In genomic region chr7:20651960-20652544, GRCh38 we compare ENCODE assay signal across 9 cellular contexts. TPM values are rescaled to one million over a fixed set of nuclear protein-coding genes. Genes with fewer than 3 reads are reported as not detected.
DNase-seq lines count a peak whose midpoint lies in the region; ATAC-seq, FAIRE-seq and TF ChIP-seq lines count a peak whose summit lies in the region.
"Had no signal": no experiment of that assay in that cellular context is flagged by ENCODE, and none has a peak within 500 bp of the region (broad histone marks: within the 10 kb centered on the region; RNA-seq: fewer than 3 reads in every experiment).

No MANE protein-coding gene starts in this region.

- H3K36me3 Mint-ChIP-seq in stimulated activated naive B cell treated with anti-CD40 and anti-IgM and Interleukin-4, amounts not matched to agents 10 μg/mL and 1 μg/mL and 100 μg/mL, for 72 hours = no peaks in the 10 kb centered on the region

- H3K9ac ChIP-seq in SK-N-SH = no peak overlapping the region

- H3K9me3 Mint-ChIP-seq in stimulated activated naive B cell treated with anti-CD40 and anti-IgM and Interleukin-4, amounts not matched to agents 10 μg/mL and 1 μg/mL and 100 μg/mL, for 72 hours = no peaks in the 10 kb centered on the region

- CTCF ChIA-PET in SK-N-SH (lab: Yijun Ruan, JAX) = interaction anchor here (0.6 to 3.5 kb wide), 30 partner anchors 10 to 942 kb away, joined by 3 to 36 read pairs (median 4); partner anchors contain the start of genes ITGB8 and POLR1F

- POLR2A ChIA-PET in SK-N-SH (lab: Yijun Ruan, JAX) = no interaction called here

- no peak overlapping the region for H3K4me3 Mint-ChIP-seq in stimulated activated naive B cell treated with anti-CD40 and anti-IgM and Interleukin-4, amounts not matched to agents 10 μg/mL and 1 μg/mL and 100 μg/mL, for 72 hours

- no peaks in the 10 kb centered on the region for H3F3A ChIP-seq in SK-N-SH (replicated peaks; ENCODE audit: insufficient read depth)

- TF ChIP-seq CTCF in AG10803 (conservative IDR thresholded peaks at IDR 0.05; ENCODE audit: low read length) = peak; percentile 58
- peak; percentile 56 for TF ChIP-seq CTCF in SK-N-SH (IDR thresholded peaks at IDR 0.05)
- peak; percentile 55 for TF ChIP-seq CTCF in hepatocyte (IDR thresholded peaks at IDR 0.05; ENCODE audit: poor library complexity)
- TF ChIP-seq CTCF in tibial artery (IDR thresholded peaks at IDR 0.05) = peak in 1 of 2 experiments; percentile 10

- ATAC-seq in stimulated activated naive B cell treated with anti-CD40 and anti-IgM and Interleukin-4, amounts not matched to agents 10 μg/mL and 1 μg/mL and 100 μg/mL, for 72 hours (replicated peaks) = no peak
- ATAC-seq in HG02970 (IDR thresholded peaks at IDR 0.05; ENCODE audit: low FRiP score, unreplicated experiment) = no peak

- H3K9me2 ChIP-seq in SK-N-SH (no peaks in the 10 kb centered on the region), hepatocyte (replicated peaks; ENCODE audit: insufficient read depth) (no peaks in the 10 kb centered on the region)

- H3K4me2 ChIP-seq in SK-N-SH (no peak overlapping the region), hepatocyte (no peak overlapping the region)

- H2AFZ ChIP-seq in SK-N-SH (ENCODE audit: low read depth) = no peak overlapping the region
- no peak overlapping the region for H2AFZ ChIP-seq in hepatocyte

- no peaks in the 10 kb centered on the region for H3K4me1 ChIP-seq in SK-N-SH (ENCODE audit: control insufficient read depth in 1 of 2, insufficient read depth in 2 of 2, low read depth in 1 of 2, low read length in 1 of 2)
- no peaks in the 10 kb centered on the region for H3K4me1 ChIP-seq in hepatocyte (ENCODE audit: insufficient read depth)
- no peaks in the 10 kb centered on the region for H3K4me1 ChIP-seq in tibial artery

- 47% methylated on average over 10 of the region's 10 CpGs for WGBS in SK-N-SH (ENCODE audit: low lambda C conversion rate)
- WGBS in hepatocyte (ENCODE audit: low lambda C conversion rate, missing lambda C conversion rate) = 79% methylated on average over 10 of the region's 10 CpGs

- H3K36me3 ChIP-seq in SK-N-SH (replicated peaks in 1 of 2; ENCODE audit: control insufficient read depth in 1 of 2, insufficient read depth in 2 of 2, low read length in 1 of 2) (no peaks in the 10 kb centered on the region), hepatocyte (replicated peaks; ENCODE audit: insufficient read depth, low read depth) (no peaks in the 10 kb centered on the region), tibial artery (no peaks in the 10 kb centered on the region)

- peak; percentile 67 for TF ChIP-seq RAD21 in SK-N-SH (IDR thresholded peaks at IDR 0.05; ENCODE audit: low read length)

- H4K20me1 ChIP-seq in SK-N-SH (ENCODE audit: insufficient read depth) = no peaks in the 10 kb centered on the region
- no peaks in the 10 kb centered on the region for H4K20me1 ChIP-seq in hepatocyte (ENCODE audit: insufficient read depth, poor library complexity, severe bottlenecking)

- intact Hi-C loops in tibial artery (cut with DNase I; ENCODE audit: low total_unique reads) = no loop called here

- H3K79me2 ChIP-seq in SK-N-SH (ENCODE audit: insufficient read depth) (no peaks in the 10 kb centered on the region), hepatocyte (no peaks in the 10 kb centered on the region)

- H3K27me3 ChIP-seq in SK-N-SH (ENCODE audit: insufficient read depth) (no peaks in the 10 kb centered on the region; the same call in 1 of the 2 replicates), hepatocyte (no peaks in the 10 kb centered on the region), tibial artery (no peaks in the 10 kb centered on the region)

- DNase-seq in AG10803 (ENCODE audit: low read depth) (peak; percentile 24), GM18507 (ENCODE audit: extremely low spot score, insufficient read length, low read depth) (no peak), SK-N-SH (peak; percentile 27), hepatocyte (ENCODE audit: low spot score) (peak; percentile 10), NCI-H146 treated with DMSO at 0.1 percent for 48 hours (lab: John Stamatoyannopoulos, UW; ENCODE audit: unreplicated experiment) (no peak), tibial artery (no peak)
- DNase-seq in stimulated activated naive B cell treated with anti-CD40 and anti-IgM and Interleukin-4, amounts not matched to agents 10 μg/mL and 1 μg/mL and 100 μg/mL, for 72 hours = no peak
- DNase-seq: NCI-H526 treated with DMSO at 0.1 percent for 48 hours had no signal

- H3K27ac Mint-ChIP-seq in stimulated activated naive B cell treated with anti-CD40 and anti-IgM and Interleukin-4, amounts not matched to agents 10 μg/mL and 1 μg/mL and 100 μg/mL, for 72 hours = no peak overlapping the region

- TF ChIP-seq EP300 in SK-N-SH (IDR thresholded peaks at IDR 0.05; ENCODE audit: borderline replicate concordance in 1 of 2, low read depth in 1 of 2, low read length in 1 of 2) = no peak

- H3K4me3 ChIP-seq in AG10803 (ENCODE audit: low read length) (no peak overlapping the region), SK-N-SH (ENCODE audit: low read depth in 2 of 2, low read length in 1 of 2) (no peak overlapping the region), hepatocyte (no peak overlapping the region), tibial artery (no peak overlapping the region)

- H3K27ac ChIP-seq in SK-N-SH (ENCODE audit: low read depth in 2 of 2, low read length in 1 of 2) (no peak overlapping the region), hepatocyte (no peak overlapping the region), tibial artery (no peak overlapping the region)

- H3K27me3 Mint-ChIP-seq in stimulated activated naive B cell treated with anti-CD40 and anti-IgM and Interleukin-4, amounts not matched to agents 10 μg/mL and 1 μg/mL and 100 μg/mL, for 72 hours = peaks cover 0 to 9% of the 10 kb centered on the region in 2 donors

- H3K9me3 ChIP-seq in SK-N-SH (no peaks in the 10 kb centered on the region), hepatocyte (ENCODE audit: low read depth) (no peaks in the 10 kb centered on the region), tibial artery (no peaks in the 10 kb centered on the region)

- FAIRE-seq in GM18507 (lab: Jason Lieb, UNC) = peak; percentile 63

- H3K4me1 Mint-ChIP-seq in stimulated activated naive B cell treated with anti-CD40 and anti-IgM and Interleukin-4, amounts not matched to agents 10 μg/mL and 1 μg/mL and 100 μg/mL, for 72 hours = no peaks in the 10 kb centered on the region

TF ChIP-seq in SK-N-SH, 30 proteins besides CTCF, POLR2A, EP300 and RAD21:
- TF ChIP-seq PBX3 (IDR thresholded peaks at IDR 0.05) (no peak), SMC3 (IDR thresholded peaks at IDR 0.05; ENCODE audit: low read depth, low read length) (peak; percentile 41; the same call in 1 of the 2 replicates)

RNA-seq across cellular contexts. Expression of gene ABCB5, which starts 36.6 kb away (rescaled TPM):
- polyA plus RNA-seq in SK-N-SH (2012; rRNA removed) = not detected in 2 replicates
- not detected in 2 replicates for polyA plus RNA-seq in SK-N-SH (2012; cell fraction: cytosol; rRNA removed)
- not detected in 2 replicates for polyA plus RNA-seq in SK-N-SH (2012; cell fraction: nucleus; rRNA removed)
- 0.03 TPM in 1 of 2 replicates, not detected in the other for total RNA-seq in hepatocyte
- not detected in 2 replicates for polyA plus RNA-seq in hepatocyte

Comparison
In these comparisons a context has a peak if more than half of its experiments do, and no peak if none do; other contexts are left out.
1. DNase-seq: peak in AG10803 (single experiment), SK-N-SH (single experiment) and hepatocyte (single experiment); none in GM18507 (single experiment), NCI-H146 treated with DMSO at 0.1 percent for 48 hours (single experiment), stimulated activated naive B cell treated with anti-CD40 and anti-IgM and Interleukin-4, amounts not matched to agents 10 μg/mL and 1 μg/mL and 100 μg/mL, for 72 hours (single experiment) and tibial artery (0 of 2).